ENCODE assay signal across 16 cellular contexts in genomic region chr3:12929801-12930200, GRCh38.
DNase-seq lines count a peak whose midpoint lies in the region; ATAC-seq and TF ChIP-seq lines count a peak whose summit lies in the region.
"Had no signal": no experiment of that assay in that cellular context is flagged by ENCODE, and none has a peak within 500 bp of the region (broad histone marks: within the 10 kb centered on the region; RNA-seq: fewer than 3 reads in every experiment).

No MANE protein-coding gene starts in this region.

- no peak overlapping the region for H3K4me3 Mint-ChIP-seq in activated naive CD4-positive, alpha-beta T cell treated with anti-CD3 and anti-CD28 coated beads for 36 hours
- no peak overlapping the region for H3K4me3 Mint-ChIP-seq in activated CD8-positive, alpha-beta T cell treated with anti-CD3 and anti-CD28 coated beads, Interleukin-2, amount 10 ng/mL, durations not matched to agents 7 days and 5 days

- H3K4me3 ChIP-seq in HEK293 (ENCODE audit: low read depth, low read length) = no peak overlapping the region
- no peak overlapping the region for H3K4me3 ChIP-seq in neural cell (ENCODE audit: low read length)
- H3K4me3 ChIP-seq in trophoblast cell (ENCODE audit: low read depth, low read length) = no peak overlapping the region
- H3K4me3 ChIP-seq: breast epithelium, dorsolateral prefrontal cortex, esophagus muscularis mucosa, left lung, mucosa of descending colon had no signal

- POLR2A ChIA-PET in HEK293 (lab: Yijun Ruan, JAX) = no interaction called here
- POLR2A ChIA-PET in activated CD8-positive, alpha-beta T cell treated with anti-CD3 and anti-CD28 coated beads, Interleukin-2, amount 10 ng/mL, durations not matched to agents 7 days and 5 days (lab: Charles Lee) = no interaction called here

- H3K4me1 Mint-ChIP-seq in activated naive CD4-positive, alpha-beta T cell treated with anti-CD3 and anti-CD28 coated beads for 36 hours (ENCODE audit: low read depth) = peaks cover 14% of the 10 kb centered on the region
- peaks cover 15% of the 10 kb centered on the region for H3K4me1 Mint-ChIP-seq in activated CD8-positive, alpha-beta T cell treated with anti-CD3 and anti-CD28 coated beads, Interleukin-2, amount 10 ng/mL, durations not matched to agents 7 days and 5 days (ENCODE audit: low read depth)

- H4K91ac ChIP-seq in trophoblast cell (ENCODE audit: low read depth, low read length) = no peak overlapping the region

- H3K9me3 ChIP-seq in HEK293 (ENCODE audit: control insufficient read depth, insufficient read depth, low read depth, low read length) = no peaks in the 10 kb centered on the region
- H3K9me3 ChIP-seq in neural cell (ENCODE audit: low read length) = no peaks in the 10 kb centered on the region
- no peaks in the 10 kb centered on the region for H3K9me3 ChIP-seq in trophoblast cell (ENCODE audit: insufficient read depth, low read depth, low read length)
- H3K9me3 ChIP-seq: breast epithelium, esophagus muscularis mucosa, left lung, mucosa of descending colon had no signal

- CTCF ChIA-PET in activated naive CD4-positive, alpha-beta T cell treated with anti-CD3 and anti-CD28 coated beads for 36 hours (lab: Charles Lee) = interaction anchor here (1.1 to 2.5 kb wide), 2 partner anchors 54 to 162 kb away, joined by 4 to 9 read pairs; no protein-coding TSS in a partner anchor
- CTCF ChIA-PET in HEK293 (lab: Yijun Ruan, JAX) = interaction anchor here (0.6 to 1.3 kb wide), 2 partner anchors 12 to 31 kb away, joined by 3 to 4 read pairs; no protein-coding TSS in a partner anchor
- CTCF ChIA-PET in activated CD8-positive, alpha-beta T cell treated with anti-CD3 and anti-CD28 coated beads, Interleukin-2, amount 10 ng/mL, durations not matched to agents 7 days and 5 days (lab: Charles Lee) = interaction anchor here (1.4 kb wide), 1 partner anchor 38 kb away, joined by 5 read pairs; no protein-coding TSS in a partner anchor

- H3K79me2 ChIP-seq in neural cell (replicated peaks; ENCODE audit: insufficient read depth, low read length) (no peaks in the 10 kb centered on the region), trophoblast cell (ENCODE audit: control insufficient read depth, insufficient read depth, low read length, poor library complexity) (no peaks in the 10 kb centered on the region)

- no peaks in the 10 kb centered on the region for H3F3A ChIP-seq in neural cell (ENCODE audit: insufficient read depth, low read length, poor library complexity, severe bottlenecking)

- H4K8ac ChIP-seq in trophoblast cell (ENCODE audit: low read depth, low read length) = no peak overlapping the region

- H3K27ac Mint-ChIP-seq in activated naive CD4-positive, alpha-beta T cell treated with anti-CD3 and anti-CD28 coated beads for 36 hours = peak overlapping the region; percentile 56
- H3K27ac Mint-ChIP-seq in activated CD8-positive, alpha-beta T cell treated with anti-CD3 and anti-CD28 coated beads, Interleukin-2, amount 10 ng/mL, durations not matched to agents 7 days and 5 days = peak overlapping the region; percentile 47

- H3K27ac ChIP-seq in HEK293 (ENCODE audit: extremely low read depth, low read depth, low read length) (no peak overlapping the region), neural cell (ENCODE audit: low read length) (peak overlapping the region; percentile 66), trophoblast cell (ENCODE audit: low read depth, low read length) (no peak overlapping the region)
- H3K27ac ChIP-seq: breast epithelium, esophagus muscularis mucosa, left lung had no signal

- H2AFZ ChIP-seq in neural cell (ENCODE audit: low read depth, low read length) (no peak overlapping the region), trophoblast cell (ENCODE audit: insufficient read depth, low read length, poor library complexity) (no peak overlapping the region)

- intact Hi-C loops in activated naive CD4-positive, alpha-beta T cell treated with anti-CD3 and anti-CD28 coated beads for 36 hours (cut with micrococcal nuclease) = no loop called here

- H3K27me3 Mint-ChIP-seq in activated naive CD4-positive, alpha-beta T cell treated with anti-CD3 and anti-CD28 coated beads for 36 hours (ENCODE audit: low read depth) = no peaks in the 10 kb centered on the region
- H3K27me3 Mint-ChIP-seq in activated CD8-positive, alpha-beta T cell treated with anti-CD3 and anti-CD28 coated beads, Interleukin-2, amount 10 ng/mL, durations not matched to agents 7 days and 5 days (ENCODE audit: low read depth) = no peaks in the 10 kb centered on the region

- TF ChIP-seq RAD21 in neural cell (conservative IDR thresholded peaks at IDR 0.05) = peak; percentile 38

- no peak overlapping the region for H2BK12ac ChIP-seq in trophoblast cell (ENCODE audit: low read length)

- H3K36me3 ChIP-seq in HEK293 (ENCODE audit: control insufficient read depth in 2 of 2, insufficient read depth in 1 of 2, low read length in 2 of 2) = peaks cover 0 to 69% of the 10 kb centered on the region in 2 experiments; a peak in 2 of 3 replicates
- no peaks in the 10 kb centered on the region for H3K36me3 ChIP-seq in neural cell (ENCODE audit: insufficient read depth, low read length)
- H3K36me3 ChIP-seq in trophoblast cell (ENCODE audit: control insufficient read depth in 1 of 2, insufficient read depth in 2 of 2, low read length in 2 of 2) = peaks cover 43 to 49% of the 10 kb centered on the region in 2 experiments
- H3K36me3 ChIP-seq: breast epithelium had no signal

- H3K18ac ChIP-seq in trophoblast cell (ENCODE audit: low read length) = no peak overlapping the region

- TF ChIP-seq CTCF in HEK293 (tag by site-specific recombination; IDR thresholded peaks at IDR 0.05) (no peak), neural cell (IDR thresholded peaks at IDR 0.05; ENCODE audit: poor library complexity, severe bottlenecking) (no peak)

- no peak overlapping the region for H2BK120ac ChIP-seq in trophoblast cell (ENCODE audit: insufficient read depth, low read length, poor library complexity)

- no peak overlapping the region for H2AK5ac ChIP-seq in trophoblast cell (ENCODE audit: low read length)

- peaks cover 4% of the 10 kb centered on the region for H3K36me3 Mint-ChIP-seq in activated naive CD4-positive, alpha-beta T cell treated with anti-CD3 and anti-CD28 coated beads for 36 hours (ENCODE audit: low read depth)
- peaks cover 6% of the 10 kb centered on the region for H3K36me3 Mint-ChIP-seq in activated CD8-positive, alpha-beta T cell treated with anti-CD3 and anti-CD28 coated beads, Interleukin-2, amount 10 ng/mL, durations not matched to agents 7 days and 5 days (ENCODE audit: low read depth)

- peak; percentile 70 for TF ChIP-seq EP300 in neural cell (conservative IDR thresholded peaks at IDR 0.05; ENCODE audit: poor library complexity, severe bottlenecking)

- no peaks in the 10 kb centered on the region for H3K9me3 Mint-ChIP-seq in activated naive CD4-positive, alpha-beta T cell treated with anti-CD3 and anti-CD28 coated beads for 36 hours
- H3K9me3 Mint-ChIP-seq in activated CD8-positive, alpha-beta T cell treated with anti-CD3 and anti-CD28 coated beads, Interleukin-2, amount 10 ng/mL, durations not matched to agents 7 days and 5 days (ENCODE audit: insufficient read depth) = no peaks in the 10 kb centered on the region

- H3K9ac ChIP-seq in neural cell (ENCODE audit: low read length) = peak overlapping the region; percentile 55
- no peak overlapping the region for H3K9ac ChIP-seq in trophoblast cell (ENCODE audit: low read length)

- H3K23ac ChIP-seq in trophoblast cell (ENCODE audit: low read length) = no peak overlapping the region

- no peaks in the 10 kb centered on the region for H4K20me1 ChIP-seq in neural cell (ENCODE audit: insufficient read depth)

- no peak overlapping the region for H4K12ac ChIP-seq in trophoblast cell (ENCODE audit: low read depth, low read length)

- peak; percentile 42 for DNase-seq in activated naive CD4-positive, alpha-beta T cell treated with anti-CD3 and anti-CD28 coated beads for 36 hours
- no peak for DNase-seq in activated naive CD4-positive, alpha-beta T cell treated with Interleukin-2 at 50 U/mL for 16 hours
- no peak for DNase-seq in activated CD8-positive, alpha-beta T cell treated with anti-CD3 and anti-CD28 coated beads, Interleukin-2, amount 10 ng/mL, durations not matched to agents 7 days and 5 days
- DNase-seq in trophoblast cell = no peak
- no peak for DNase-seq in NCI-H146 treated with DMSO at 0.1 percent for 48 hours (lab: John Stamatoyannopoulos, UW; ENCODE audit: unreplicated experiment)
- no peak for DNase-seq in mucosa of gallbladder (ENCODE audit: low spot score)
- DNase-seq: dorsolateral prefrontal cortex, KBM-7, left lung, mucosa of descending colon, NCI-H187 treated with DMSO at 0.1 percent for 48 hours, right cardiac atrium had no signal

- no CpG with 5 or more reads among the region's 6 CpGs for WGBS in trophoblast cell (ENCODE audit: extremely low coverage, insufficient coverage, insufficient read length)

- no peak overlapping the region for H3K4ac ChIP-seq in trophoblast cell (ENCODE audit: low read depth, low read length)

- H3K4me2 ChIP-seq in neural cell (ENCODE audit: low read length) (no peak overlapping the region), trophoblast cell (ENCODE audit: low read length) (no peak overlapping the region)

- no peaks in the 10 kb centered on the region for H3K9me2 ChIP-seq in neural cell (ENCODE audit: insufficient read depth, low read length)

- ATAC-seq in activated CD8-positive, alpha-beta T cell treated with anti-CD3 and anti-CD28 coated beads, Interleukin-2, amount 10 ng/mL, durations not matched to agents 7 days and 5 days = no peak
- ATAC-seq: left lung, mucosa of descending colon, right cardiac atrium had no signal

- H2BK5ac ChIP-seq in trophoblast cell (ENCODE audit: low read depth, low read length, poor library complexity) = no peak overlapping the region

- no peaks in the 10 kb centered on the region for H3K79me1 ChIP-seq in trophoblast cell (ENCODE audit: low read length)

- no peak overlapping the region for H3K14ac ChIP-seq in trophoblast cell (ENCODE audit: low read length)

- H3K27me3 ChIP-seq in neural cell (ENCODE audit: insufficient read depth, low read depth, low read length) = no peaks in the 10 kb centered on the region
- H3K27me3 ChIP-seq in trophoblast cell (ENCODE audit: insufficient read depth, low read length) = no peaks in the 10 kb centered on the region
- H3K27me3 ChIP-seq: breast epithelium, dorsolateral prefrontal cortex, esophagus muscularis mucosa, left lung had no signal

- no peaks in the 10 kb centered on the region for H3K4me1 ChIP-seq in HEK293 (ENCODE audit: control insufficient read depth, insufficient read depth, low read length)
- peaks cover 0 to 3% of the 10 kb centered on the region in 2 experiments for H3K4me1 ChIP-seq in trophoblast cell (ENCODE audit: control insufficient read depth in 1 of 2, insufficient read depth in 2 of 2, low read length in 2 of 2)

TF ChIP-seq in HEK293, 187 proteins besides CTCF, POLR2A, EP300 and RAD21 (continues in another document):
- no peak for TF ChIP-seq ZBTB21 (tag by site-specific recombination; IDR thresholded peaks at IDR 0.05)

TF ChIP-seq in neural cell, 6 proteins besides CTCF, POLR2A, EP300 and RAD21 (continues in another document):
- TF ChIP-seq SMC3 (conservative IDR thresholded peaks at IDR 0.05; ENCODE audit: poor library complexity) = peak; percentile 62
- TF ChIP-seq TAF1 (IDR thresholded peaks at IDR 0.05; ENCODE audit: low read depth) = no peak
- TF ChIP-seq POLR2AphosphoS5 (IDR thresholded peaks at IDR 0.05) = peak; percentile 80
- peak; percentile 57 for TF ChIP-seq MXI1 (conservative IDR thresholded peaks at IDR 0.05; ENCODE audit: poor library complexity, severe bottlenecking)
